ENCODE assay signal across 12 cellular contexts in the genomic region with DNA sequence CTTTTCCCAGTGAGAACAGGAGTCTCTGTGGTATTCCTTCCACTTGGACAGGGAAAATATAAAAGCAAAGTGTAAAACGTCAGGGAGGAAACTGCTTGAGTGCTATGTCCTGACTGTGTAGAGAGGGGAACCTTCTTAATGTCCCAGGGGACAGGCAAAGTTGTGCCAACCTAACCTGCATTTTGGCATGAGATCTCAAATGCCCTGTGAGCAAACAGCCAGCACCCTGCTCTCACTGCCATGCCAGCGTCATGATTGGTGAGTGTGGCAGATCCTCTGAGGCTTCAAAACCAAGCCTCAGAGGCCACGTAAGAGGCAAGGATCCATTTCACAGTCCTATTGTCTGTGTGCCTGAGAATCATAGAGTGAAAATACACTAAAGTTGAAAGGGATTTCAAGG.
"Had no signal": no experiment of that assay in that cellular context is flagged by ENCODE, and none has a peak within 500 bp of the region (broad histone marks: within the 10 kb centered on the region; RNA-seq: fewer than 3 reads in every experiment).

No MANE protein-coding gene starts in this region.

- H3K36me3 Mint-ChIP-seq: activated naive CD8-positive, alpha-beta T cell treated with anti-CD3 and anti-CD28 coated beads for 36 hours had no signal

- H3K4me2 ChIP-seq: SK-N-SH had no signal

- H3K36me3 ChIP-seq: esophagus squamous epithelium had no signal

- H3K9me3 Mint-ChIP-seq: activated naive CD8-positive, alpha-beta T cell treated with anti-CD3 and anti-CD28 coated beads for 36 hours; central memory CD8-positive, alpha-beta T cell had no signal

- H3K27me3 ChIP-seq: body of pancreas, esophagus squamous epithelium had no signal

- H3K4me3 ChIP-seq: body of pancreas, coronary artery, esophagus squamous epithelium had no signal

- H3K9ac ChIP-seq: SK-N-SH had no signal

- DNase-seq: activated naive CD8-positive, alpha-beta T cell treated with anti-CD3 and anti-CD28 coated beads for 36 hours; amygdala; effector CD4-positive, alpha-beta T cell; esophagus squamous epithelium; hippocampal formation; kidney; SK-N-SH had no signal

- H3K27ac Mint-ChIP-seq: activated naive CD8-positive, alpha-beta T cell treated with anti-CD3 and anti-CD28 coated beads for 36 hours; activated T-helper 1 cell treated with anti-CD3 and anti-CD28 coated beads, Interleukin-12 subunit alpha, Interleukin-12 subunit beta, Interleukin-2, Interleukin-4 antibody, amounts not matched to agents 30 ng/mL and 10 ng/mL and 1 ng/mL, durations not matched to agents 14 hours and 24 hours and 36 hours had no signal

- H3K27me3 Mint-ChIP-seq: activated naive CD8-positive, alpha-beta T cell treated with anti-CD3 and anti-CD28 coated beads for 36 hours; central memory CD8-positive, alpha-beta T cell had no signal

- ATAC-seq: body of pancreas had no signal

- H3K27ac ChIP-seq: body of pancreas, coronary artery, esophagus squamous epithelium, VCaP had no signal

- H3K9me3 ChIP-seq: body of pancreas, esophagus squamous epithelium, SK-N-SH had no signal

- H3K9me2 ChIP-seq: SK-N-SH had no signal

- H3K4me3 Mint-ChIP-seq: activated naive CD8-positive, alpha-beta T cell treated with anti-CD3 and anti-CD28 coated beads for 36 hours; activated T-helper 1 cell treated with anti-CD3 and anti-CD28 coated beads, Interleukin-12 subunit alpha, Interleukin-12 subunit beta, Interleukin-2, Interleukin-4 antibody, amounts not matched to agents 30 ng/mL and 10 ng/mL and 1 ng/mL, durations not matched to agents 14 hours and 24 hours and 36 hours; central memory CD8-positive, alpha-beta T cell had no signal
